9 cellular contexts compared by ENCODE assay signal in the genomic region with DNA sequence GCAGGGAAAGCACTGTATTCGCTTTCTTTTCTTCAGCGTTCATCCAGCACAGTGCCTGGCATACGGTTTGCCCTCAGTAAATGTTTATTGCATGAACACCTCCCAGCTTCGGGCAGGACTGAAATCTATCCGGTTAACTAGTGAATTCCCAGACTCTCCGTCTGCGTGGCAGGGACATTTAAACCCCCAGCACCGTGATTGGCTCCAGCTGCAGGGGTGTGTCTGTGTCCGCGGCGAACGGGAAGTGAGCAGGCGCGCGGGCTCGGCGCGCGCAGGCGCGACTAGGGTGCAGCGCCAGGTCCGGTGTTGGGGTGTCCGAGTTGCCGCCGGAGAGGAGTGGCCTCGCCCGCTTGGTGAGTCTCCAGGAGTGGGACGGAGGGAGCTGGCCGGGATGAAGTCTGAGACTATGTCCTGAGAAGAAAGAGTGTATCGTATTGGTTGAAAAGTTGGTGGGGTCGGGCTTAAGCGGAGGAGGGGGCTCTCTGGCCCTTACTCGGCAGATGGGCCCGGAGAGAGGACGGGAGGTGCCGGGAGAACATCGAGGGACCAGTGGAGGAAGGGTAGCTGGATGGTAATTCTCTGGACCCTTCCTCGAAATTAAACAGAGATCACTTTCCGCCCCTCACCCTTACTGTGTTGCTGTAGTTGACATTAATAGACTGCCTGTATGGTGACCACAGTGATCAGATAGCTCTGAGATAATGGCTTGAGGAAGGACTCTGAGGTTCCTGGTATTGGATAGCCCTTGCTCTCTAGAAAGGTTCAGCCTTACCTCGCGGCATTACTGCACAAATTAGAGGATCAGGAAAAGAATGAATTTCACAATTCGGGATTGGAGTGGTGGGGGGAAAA. TPM values are rescaled to one million over a fixed set of nuclear protein-coding genes. Genes with fewer than 3 reads are reported as not detected.
DNase-seq lines count a peak whose midpoint lies in the region; ATAC-seq, FAIRE-seq and TF ChIP-seq lines count a peak whose summit lies in the region.
"Had no signal": no experiment of that assay in that cellular context is flagged by ENCODE, and none has a peak within 500 bp of the region (broad histone marks: within the 10 kb centered on the region; RNA-seq: fewer than 3 reads in every experiment).

A gene (plus strand): TSS at position 274 of the 852 bp plus-strand sequence. CDS start 16,213 bp downstream, outside the sequence.

- peak; percentile 94 for DNase-seq in Ammon's horn (ENCODE audit: low spot score)
- peak; percentile 80 for DNase-seq in GM19239 (ENCODE audit: insufficient read length, low spot score)
- peak; percentile 74 for DNase-seq in NCI-H526 treated with DMSO at 0.1 percent for 48 hours (lab: John Stamatoyannopoulos, UW)
- DNase-seq in activated CD4-positive, alpha-beta T cell treated with anti-CD3 and anti-CD28 coated beads, Interleukin-2, amount 10 ng/mL, durations not matched to agents 24 days and 14 days: peak; percentile 96
- peak; percentile 96 for DNase-seq in colonic mucosa
- DNase-seq in stimulated activated CD4-positive, alpha-beta T cell treated with anti-CD3 and anti-CD28 coated beads, Interleukin-1b, Interleukin-23, amount 100 ng/mL, for 24 hours (ENCODE audit: low read depth in 4 of 4, low spot score in 1 of 4): peak; percentile 52 to 73 (median 61)

- H3K9me3 ChIP-seq in colonic mucosa: no peaks in the 10 kb centered on the region

- H3K27me3 ChIP-seq in colonic mucosa (no peaks in the 10 kb centered on the region), layer of hippocampus (ENCODE audit: control insufficient read depth, insufficient read depth, low read length) (no peaks in the 10 kb centered on the region)

- ATAC-seq in HG03457 (IDR thresholded peaks at IDR 0.05; ENCODE audit: unreplicated experiment): peak; percentile 65

- no peaks in the 10 kb centered on the region for H3K27me3 Mint-ChIP-seq in activated CD4-positive, alpha-beta T cell treated with anti-CD3 and anti-CD28 coated beads, Interleukin-2, amount 10 ng/mL, durations not matched to agents 24 days and 14 days

- H3K4me1 ChIP-seq in colonic mucosa: peaks cover 18% of the 10 kb centered on the region

- H3K36me3 ChIP-seq in colonic mucosa: no peaks in the 10 kb centered on the region

- H3K4me3 Mint-ChIP-seq in activated CD4-positive, alpha-beta T cell treated with anti-CD3 and anti-CD28 coated beads, Interleukin-2, amount 10 ng/mL, durations not matched to agents 24 days and 14 days: peak within 1 kb of the TSS; percentile 97

- H3K27ac ChIP-seq in colonic mucosa: peak within 1 kb of the TSS; percentile 96
- peak within 1 kb of the TSS; percentile 93 for H3K27ac ChIP-seq in layer of hippocampus (ENCODE audit: low read depth, low read length)

- peaks cover 11% of the 10 kb centered on the region for H3K36me3 Mint-ChIP-seq in activated CD4-positive, alpha-beta T cell treated with anti-CD3 and anti-CD28 coated beads, Interleukin-2, amount 10 ng/mL, durations not matched to agents 24 days and 14 days (ENCODE audit: low read depth)

- intact Hi-C loops in activated CD4-positive, alpha-beta T cell treated with anti-CD3 and anti-CD28 coated beads, Interleukin-2, amount 10 ng/mL, durations not matched to agents 24 days and 14 days (cut with micrococcal nuclease): loop anchor here (10.0 kb wide), 2 partner anchors 291 to 429 kb away; a partner anchor contains a TSS
- intact Hi-C loops in colonic mucosa (cut with DNase I): no loop called here

- peaks cover 62% of the 10 kb centered on the region for H3K4me1 Mint-ChIP-seq in activated CD4-positive, alpha-beta T cell treated with anti-CD3 and anti-CD28 coated beads, Interleukin-2, amount 10 ng/mL, durations not matched to agents 24 days and 14 days

- peak within 1 kb of the TSS; percentile 87 to 97 for H3K9ac ChIP-seq in colonic mucosa (ENCODE audit: low read depth in 2 of 2, low read length in 2 of 2)

- TF ChIP-seq CTCF in colonic mucosa (IDR thresholded peaks at IDR 0.05): no peak

- H3K4me3 ChIP-seq in colonic mucosa: peak within 1 kb of the TSS; percentile 74

- FAIRE-seq in GM19239 (lab: Jason Lieb, UNC): peak; percentile 77
- FAIRE-seq: colon had no signal

- H3K9me3 Mint-ChIP-seq in activated CD4-positive, alpha-beta T cell treated with anti-CD3 and anti-CD28 coated beads, Interleukin-2, amount 10 ng/mL, durations not matched to agents 24 days and 14 days: no peaks in the 10 kb centered on the region

- peak within 1 kb of the TSS; percentile 95 for H3K27ac Mint-ChIP-seq in activated CD4-positive, alpha-beta T cell treated with anti-CD3 and anti-CD28 coated beads, Interleukin-2, amount 10 ng/mL, durations not matched to agents 24 days and 14 days

RNA-seq across cellular contexts. Expression of the gene that starts here (rescaled TPM):
- 74.0 and 84.5 TPM in 2 replicates for total RNA-seq in activated CD4-positive, alpha-beta T cell treated with anti-CD3 and anti-CD28 coated beads, Interleukin-2, amount 10 ng/mL, durations not matched to agents 24 days and 14 days
- 10 to 100 TPM; 60.9 to 65.2 TPM for total RNA-seq in colonic mucosa

Comparison
In these comparisons a context has a peak if more than half of its experiments do, and no peak if none do; other contexts are left out.
1. Peak in every context shown above with its lines: DNase-seq, ATAC-seq, H3K4me3 ChIP-seq and H3K27ac ChIP-seq.